Comparison of ENCODE assay signal across 8 cellular contexts in the genomic region with DNA sequence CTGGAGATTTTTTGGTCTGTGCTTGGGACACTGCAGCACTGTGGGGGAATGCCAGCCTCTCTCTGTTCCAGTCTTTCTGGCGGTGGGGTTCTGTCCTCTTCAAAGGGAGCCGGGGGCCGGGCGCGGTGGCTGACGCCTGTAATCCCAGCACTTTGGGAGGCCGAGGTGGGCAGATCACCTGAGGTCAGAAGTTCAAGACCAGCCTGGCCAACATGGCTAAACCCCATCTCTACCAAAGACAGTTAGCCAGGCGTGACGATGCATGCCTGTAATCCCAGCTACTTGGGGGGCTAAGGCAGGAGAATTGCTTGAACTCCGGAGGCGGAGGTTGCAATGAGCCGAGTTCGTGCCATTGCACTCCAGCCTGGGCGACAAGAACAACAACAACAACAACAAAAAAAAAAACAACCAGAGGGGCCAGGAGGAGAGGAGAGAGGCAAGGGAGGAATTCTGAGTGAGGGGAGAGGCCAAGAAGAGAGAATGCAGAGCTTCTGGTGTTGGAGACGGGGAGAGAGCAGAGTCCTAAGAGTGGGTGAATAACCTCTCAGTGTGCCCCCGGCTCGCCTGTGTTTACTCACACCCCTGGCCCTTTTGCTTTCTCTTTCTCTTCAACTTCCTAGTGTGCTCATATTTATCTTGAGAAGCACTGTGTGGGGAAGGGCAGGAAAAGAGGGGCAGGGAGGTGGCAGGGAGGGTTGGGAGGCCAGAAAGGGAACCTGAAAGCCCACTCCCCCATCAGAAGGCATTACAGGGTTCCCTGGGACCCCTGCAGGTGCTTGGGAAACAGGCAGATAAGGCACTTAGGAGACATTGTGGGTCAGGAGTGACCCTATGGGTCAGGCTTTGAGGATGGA. TPM values are rescaled to one million over a fixed set of nuclear protein-coding genes. Genes with fewer than 3 reads are reported as not detected.
DNase-seq lines count a peak whose midpoint lies in the region; ATAC-seq and TF ChIP-seq lines count a peak whose summit lies in the region.

No MANE protein-coding gene starts in this region.

- no peak for TF ChIP-seq POLR2A in uterus (IDR thresholded peaks at IDR 0.05)

- ATAC-seq in effector memory CD8-positive, alpha-beta T cell (replicated peaks) = no peak
- no peak for ATAC-seq in GM21526 (IDR thresholded peaks at IDR 0.05; ENCODE audit: low FRiP score, unreplicated experiment)

- H3K9ac ChIP-seq in SK-N-MC (ENCODE audit: insufficient read length) = no peak overlapping the region

- intact Hi-C loops in uterus (cut with DNase I; ENCODE audit: low total_unique reads) = no loop called here

- H3K27me3 ChIP-seq in uterus = no peaks in the 10 kb centered on the region

- H3K36me3 Mint-ChIP-seq in effector memory CD8-positive, alpha-beta T cell (ENCODE audit: insufficient read depth) = peaks cover 30% of the 10 kb centered on the region

- H3K4me1 ChIP-seq in uterus = peaks cover 0 to 9% of the 10 kb centered on the region in 2 donors

- peak overlapping the region; percentile 95 for H3K4me3 Mint-ChIP-seq in effector memory CD8-positive, alpha-beta T cell

- H3K27ac ChIP-seq in SK-N-MC (peak overlapping the region; percentile 62; the same call in 1 of the 2 replicates), uterus (no peak overlapping the region)

- no peak for DNase-seq in GM12864 (ENCODE audit: low read depth)
- DNase-seq in SK-N-MC (ENCODE audit: low read depth, low spot score) = no peak
- DNase-seq in effector memory CD8-positive, alpha-beta T cell = peak in 1 of 3 experiments; percentile 18
- DNase-seq in retinal pigment epithelial cell (ENCODE audit: low read depth) = no peak
- no peak for DNase-seq in NCI-H1092 (lab: John Stamatoyannopoulos, UW)
- DNase-seq in epidermal melanocyte (ENCODE audit: insufficient read length, low spot score) = no peak
- DNase-seq in uterus = no peak

- H3K9me3 ChIP-seq in SK-N-MC (ENCODE audit: low read depth, low read length) (no peaks in the 10 kb centered on the region), uterus (no peaks in the 10 kb centered on the region)

- peak overlapping the region; percentile 98 for H3K27ac Mint-ChIP-seq in effector memory CD8-positive, alpha-beta T cell

- no peaks in the 10 kb centered on the region for H3K9me3 Mint-ChIP-seq in effector memory CD8-positive, alpha-beta T cell

- TF ChIP-seq CTCF in GM12864 (IDR thresholded peaks at IDR 0.05; ENCODE audit: low read depth, low read length, missing control alignments) (no peak), retinal pigment epithelial cell (conservative IDR thresholded peaks at IDR 0.05; ENCODE audit: low read depth, low read length) (no peak), uterus (IDR thresholded peaks at IDR 0.05) (no peak)

- H3K27me3 Mint-ChIP-seq in effector memory CD8-positive, alpha-beta T cell = no peaks in the 10 kb centered on the region

- peaks cover 41 to 54% of the 10 kb centered on the region in 2 donors for H3K4me1 Mint-ChIP-seq in effector memory CD8-positive, alpha-beta T cell (ENCODE audit: low read depth in 2 of 2)

- H3K36me3 ChIP-seq in SK-N-MC (ENCODE audit: insufficient read depth, low read length) (peaks cover 7% of the 10 kb centered on the region), uterus (no peaks in the 10 kb centered on the region)

- H3K4me3 ChIP-seq in GM12864 (ENCODE audit: low read depth, low read length) (peak overlapping the region; percentile 76), SK-N-MC (peak overlapping the region; percentile 83), retinal pigment epithelial cell (ENCODE audit: low read length) (peak overlapping the region; percentile 85), uterus (no peak overlapping the region)

RNA-seq across cellular contexts. Expression of a gene that starts 3.2 kb away (rescaled TPM):
- 100 to 1,000 TPM in 3 of 4 donors, 10 to 100 TPM in 1; 79.9 to 481 (median 197) TPM for total RNA-seq in uterus

RNA-seq across cellular contexts. Expression of a gene that starts 16.4 kb away (rescaled TPM):
- total RNA-seq in uterus = 10 to 100 TPM in 1 of 4 donors, 1 to 10 TPM in 3; 2.4 to 19.5 (median 4.5) TPM

RNA-seq across cellular contexts. Expression of a gene that starts 29.2 kb away (rescaled TPM):
- total RNA-seq in uterus = 10 to 100 TPM; 21.4 to 44.8 (median 41.1) TPM

RNA-seq across cellular contexts. Expression of a gene that starts 38.1 kb away (rescaled TPM):
- 10 to 100 TPM in 1 of 4 donors, 1 to 10 TPM in 2, under 1 TPM in 1; 0.59 to 11.7 (median 6.5) TPM for total RNA-seq in uterus

Comparison
In these comparisons a context has a peak if more than half of its experiments do, and no peak if none do; other contexts are left out.
1. H3K4me3 ChIP-seq: peak in GM12864 (single experiment), SK-N-MC (single experiment) and retinal pigment epithelial cell (single experiment); none in uterus (0 of 2).